1 cellular context compared by ENCODE assay signal in the genomic region with DNA sequence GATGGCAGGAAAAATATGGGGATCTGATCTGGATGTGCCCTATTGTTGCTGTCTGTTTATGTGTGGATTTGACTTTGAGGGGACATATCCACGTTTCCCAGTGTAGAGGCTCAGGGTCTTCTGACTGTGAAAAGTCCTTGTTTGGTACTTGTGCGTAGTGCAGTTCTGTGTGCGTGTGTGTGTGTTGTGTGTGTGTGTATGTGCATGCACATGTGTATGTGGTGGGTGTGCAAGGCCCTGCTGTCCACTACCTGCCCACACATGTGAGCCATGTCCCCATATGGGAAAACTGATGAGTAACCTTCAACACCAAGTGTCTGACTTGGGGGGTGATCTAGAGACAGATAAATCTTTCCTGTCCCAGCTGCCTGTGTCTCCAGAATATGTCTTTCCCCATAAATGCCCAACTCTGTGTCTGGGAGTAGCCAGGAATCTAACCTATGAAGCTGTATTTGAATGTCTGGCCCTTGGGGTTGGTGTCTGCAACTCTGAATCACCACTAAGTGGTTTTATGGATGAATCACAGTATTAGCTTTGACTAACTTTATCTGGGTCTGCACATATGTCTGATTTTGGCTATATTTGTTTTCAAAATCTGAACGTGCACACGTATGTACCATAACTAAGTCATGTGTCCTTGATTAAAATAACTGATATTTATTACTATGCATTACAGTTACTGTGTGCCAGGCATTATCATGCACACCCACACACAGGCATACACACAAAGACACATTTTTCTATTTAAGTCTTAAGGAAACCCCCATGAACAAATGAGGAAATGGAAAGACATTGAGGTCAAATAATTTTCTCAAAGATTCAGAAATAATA.
TF ChIP-seq lines count a peak whose summit lies in the region.

No MANE protein-coding gene starts in this region.

TF ChIP-seq in H1, 55 proteins besides CTCF, POLR2A, EP300 and RAD21:
- TF ChIP-seq SAP30 (IDR thresholded peaks at IDR 0.05; ENCODE audit: insufficient read depth, insufficient replicate concordance, low read length): no peak
- no peak for TF ChIP-seq CBX8 (IDR thresholded peaks at IDR 0.05; ENCODE audit: borderline replicate concordance, low read depth, low read length)
